ENCODE assay signal across 16 cellular contexts in the genomic region with DNA sequence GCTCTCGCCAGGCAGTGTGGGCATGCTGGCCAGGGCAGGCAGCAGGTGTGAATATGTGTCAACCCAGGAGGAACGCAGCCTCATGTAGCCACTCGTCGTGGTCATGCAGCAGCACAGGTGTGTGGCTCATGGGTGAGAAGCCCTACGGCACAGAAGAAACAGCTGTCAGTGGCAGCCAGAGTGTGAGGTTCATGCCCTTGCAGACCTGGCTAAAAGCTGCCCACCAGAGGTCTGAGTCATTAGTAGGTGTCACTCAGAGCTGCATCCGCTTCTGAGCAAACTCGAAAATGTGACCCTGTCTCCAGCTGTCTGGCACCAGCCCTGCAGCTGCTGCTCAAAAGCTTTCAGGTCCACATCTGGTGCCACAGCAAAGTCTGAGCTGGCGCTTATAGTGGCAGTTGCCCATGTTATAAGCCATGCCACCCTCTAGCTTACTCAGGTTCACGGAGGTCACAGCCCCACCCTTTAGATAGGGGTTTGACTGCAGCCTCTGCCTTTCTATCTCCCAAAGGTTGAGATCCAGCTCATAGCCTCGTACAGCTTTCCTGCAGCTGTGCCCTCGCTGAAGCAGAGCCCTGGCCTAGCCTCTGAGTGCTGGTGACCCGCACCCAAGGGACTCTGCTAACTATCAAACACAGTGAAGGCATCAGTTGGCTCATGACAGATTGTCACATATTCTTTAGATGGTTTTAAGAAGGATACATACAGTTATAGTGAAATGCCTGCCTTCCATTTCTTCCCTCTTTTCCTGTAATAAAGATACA.
A peak's percentile ranks its signal among the peaks of the same experiment; 100 is the strongest.
DNase-seq lines count a peak whose midpoint lies in the region; ATAC-seq, FAIRE-seq and TF ChIP-seq lines count a peak whose summit lies in the region.
"Had no signal": no experiment of that assay in that cellular context is flagged by ENCODE, and none has a peak within 500 bp of the region (broad histone marks: within the 10 kb centered on the region; RNA-seq: fewer than 3 reads in every experiment).

No MANE protein-coding gene starts in this region.

- 0 out of 2 replicates have a peak overlapping the region, but pooled peaks have one; percentile 9 for H2BK12ac ChIP-seq in H1 (ENCODE audit: low read depth, low read length)

- 88% methylated on average over 12 of the region's 12 CpGs; no CpG with 5 or more reads in 1 of the 2 experiments for WGBS in H1 (ENCODE audit: extremely low coverage in 1 of 2, insufficient coverage in 1 of 2, insufficient read length in 1 of 2, insufficient replicate concordance in 2 of 2, low coverage in 1 of 2, low lambda C conversion rate in 2 of 2, missing lambda C conversion rate in 1 of 2), 2 experiments

- CTCF ChIA-PET in H1 (lab: Charles Lee; ENCODE audit: partially characterized antibody): no interaction called here
- CTCF ChIA-PET in activated CD4-positive, alpha-beta memory T cell treated with anti-CD3 and anti-CD28 coated beads, Interleukin-2, amount 10 ng/mL, durations not matched to agents 7 days and 5 days (lab: Charles Lee): no interaction called here

- POLR2A ChIA-PET in H1 (lab: Charles Lee; ENCODE audit: partially characterized antibody): no interaction called here
- POLR2A ChIA-PET in activated CD4-positive, alpha-beta memory T cell treated with anti-CD3 and anti-CD28 coated beads, Interleukin-2, amount 10 ng/mL, durations not matched to agents 7 days and 5 days (lab: Charles Lee): no interaction called here

- no peaks in the 10 kb centered on the region for H4K20me1 ChIP-seq in H1 (replicated peaks in 1 of 2; ENCODE audit: control insufficient read depth in 1 of 2, insufficient read depth in 2 of 2, low read length in 2 of 2)

- no peak overlapping the region for H3K27ac ChIP-seq in H1 (ENCODE audit: low read depth, low read length)
- H3K27ac ChIP-seq: dorsolateral prefrontal cortex had no signal

- H3K4me1 ChIP-seq in H1 (replicated peaks in 1 of 4; ENCODE audit: control insufficient read depth in 3 of 4, insufficient read depth in 4 of 4, low read length in 3 of 4): no peaks in the 10 kb centered on the region

- H3K36me3 Mint-ChIP-seq in activated CD4-positive, alpha-beta memory T cell treated with anti-CD3 and anti-CD28 coated beads, Interleukin-2, amount 10 ng/mL, durations not matched to agents 7 days and 5 days (ENCODE audit: low read depth): no peaks in the 10 kb centered on the region

- no peak overlapping the region for H4K5ac ChIP-seq in H1 (ENCODE audit: insufficient read length, low read depth, low read length)

- no peaks in the 10 kb centered on the region for H3K79me1 ChIP-seq in H1 (ENCODE audit: low read depth, low read length)

- H2BK20ac ChIP-seq in H1 (ENCODE audit: low read length): no peak overlapping the region

- H3K27ac Mint-ChIP-seq in activated CD4-positive, alpha-beta memory T cell treated with anti-CD3 and anti-CD28 coated beads, Interleukin-2, amount 10 ng/mL, durations not matched to agents 7 days and 5 days: no peak overlapping the region
- H3K27ac Mint-ChIP-seq: activated CD4-positive, alpha-beta T cell treated with anti-CD3 and anti-CD28 coated beads, Interleukin-2, amount 10 ng/mL, durations not matched to agents 24 days and 14 days; B cell had no signal

- H2AFZ ChIP-seq in H1 (ENCODE audit: low read length): no peak overlapping the region

- no peaks in the 10 kb centered on the region for H3K9me3 Mint-ChIP-seq in activated CD4-positive, alpha-beta memory T cell treated with anti-CD3 and anti-CD28 coated beads, Interleukin-2, amount 10 ng/mL, durations not matched to agents 7 days and 5 days
- H3K9me3 Mint-ChIP-seq: activated CD4-positive, alpha-beta T cell treated with anti-CD3 and anti-CD28 coated beads, Interleukin-2, amount 10 ng/mL, durations not matched to agents 24 days and 14 days had no signal

- DNase-seq in H1 (ENCODE audit: low read depth in 1 of 2, low spot score in 2 of 2) (no peak), NCI-H526 treated with DMSO at 0.1 percent for 48 hours (lab: John Stamatoyannopoulos, UW) (no peak), UCSD-AML1 (lab: John Stamatoyannopoulos, UW; ENCODE audit: unreplicated experiment) (no peak), SW 1271 (lab: John Stamatoyannopoulos, UW) (no peak)
- DNase-seq in activated CD4-positive, alpha-beta memory T cell treated with anti-CD3 and anti-CD28 coated beads, Interleukin-2, amount 10 ng/mL, durations not matched to agents 7 days and 5 days: no peak
- DNase-seq: activated CD4-positive, alpha-beta T cell treated with anti-CD3 and anti-CD28 coated beads, Interleukin-2, amount 10 ng/mL, durations not matched to agents 24 days and 14 days; activated gamma-delta T cell; dorsolateral prefrontal cortex; NCI-H2227 treated with DMSO at 0.1 percent for 48 hours; T-helper 2 cell had no signal

- ATAC-seq in GM18858 (IDR thresholded peaks at IDR 0.05; ENCODE audit: unreplicated experiment): peak; percentile 79
- ATAC-seq in GM21390 (IDR thresholded peaks at IDR 0.05; ENCODE audit: unreplicated experiment): peak; percentile 56
- ATAC-seq in HG03280 (IDR thresholded peaks at IDR 0.05; ENCODE audit: unreplicated experiment): peak; percentile 51
- ATAC-seq: Panc1 had no signal

- no peak for TF ChIP-seq RAD21 in H1 (IDR thresholded peaks at IDR 0.05 in 1 of 2, conservative IDR thresholded peaks at IDR 0.05 in 1 of 2; ENCODE audit: low read depth in 2 of 2, low read length in 2 of 2)

- no peak overlapping the region for H3K4me2 ChIP-seq in H1 (ENCODE audit: insufficient read depth in 1 of 2, low read depth in 2 of 2, low read length in 2 of 2)

- no peak for TF ChIP-seq EP300 in H1 (IDR thresholded peaks at IDR 0.05; ENCODE audit: borderline replicate concordance in 1 of 2, low read depth in 2 of 2, low read length in 2 of 2)

- FAIRE-seq in H1 (lab: Jason Lieb, UNC): no peak
- FAIRE-seq: GM12891 had no signal

- no peak overlapping the region for H2BK15ac ChIP-seq in H1 (ENCODE audit: low read length)

- TF ChIP-seq CTCF in H1 (IDR thresholded peaks at IDR 0.05; ENCODE audit: control extremely low read depth in 1 of 3, insufficient read depth in 1 of 3, low read depth in 1 of 3, low read length in 3 of 3): no peak

- H4K91ac ChIP-seq in H1 (replicated peaks; ENCODE audit: insufficient read length, low read length): no peak overlapping the region

- H3K9me3 ChIP-seq in H1 (ENCODE audit: insufficient read depth in 2 of 2, low read depth in 1 of 2, low read length in 1 of 2): no peaks in the 10 kb centered on the region

- H3K23me2 ChIP-seq in H1 (ENCODE audit: low read depth, low read length): no peaks in the 10 kb centered on the region

- no peaks in the 10 kb centered on the region for H3K4me1 Mint-ChIP-seq in activated CD4-positive, alpha-beta memory T cell treated with anti-CD3 and anti-CD28 coated beads, Interleukin-2, amount 10 ng/mL, durations not matched to agents 7 days and 5 days
- H3K4me1 Mint-ChIP-seq: activated CD4-positive, alpha-beta T cell treated with anti-CD3 and anti-CD28 coated beads, Interleukin-2, amount 10 ng/mL, durations not matched to agents 24 days and 14 days; B cell had no signal

- no peaks in the 10 kb centered on the region for H3K27me3 Mint-ChIP-seq in activated CD4-positive, alpha-beta memory T cell treated with anti-CD3 and anti-CD28 coated beads, Interleukin-2, amount 10 ng/mL, durations not matched to agents 7 days and 5 days
- H3K27me3 Mint-ChIP-seq: activated CD4-positive, alpha-beta T cell treated with anti-CD3 and anti-CD28 coated beads, Interleukin-2, amount 10 ng/mL, durations not matched to agents 24 days and 14 days; B cell had no signal

- H3K56ac ChIP-seq in H1 (replicated peaks; ENCODE audit: insufficient read length, low read depth, low read length): no peak overlapping the region

- H4K8ac ChIP-seq in H1 (ENCODE audit: extremely low read depth, insufficient read depth, low read length): no peak overlapping the region; the same call in 1 of the 2 replicates

- no peak overlapping the region for H3K14ac ChIP-seq in H1 (ENCODE audit: insufficient read length)

- no peaks in the 10 kb centered on the region for H3K27me3 ChIP-seq in H1 (replicated peaks in 1 of 4; ENCODE audit: control insufficient read depth in 3 of 4, extremely low read depth in 1 of 4, insufficient read depth in 3 of 4, low read length in 3 of 4)
- H3K27me3 ChIP-seq: dorsolateral prefrontal cortex had no signal

- no peak overlapping the region for H3K4ac ChIP-seq in H1 (replicated peaks; ENCODE audit: insufficient read length, low read depth, low read length)

- H2BK5ac ChIP-seq in H1 (ENCODE audit: low read depth, low read length): no peak overlapping the region

- no peaks in the 10 kb centered on the region for H3K79me2 ChIP-seq in H1 (ENCODE audit: control insufficient read depth in 1 of 2, insufficient read depth in 2 of 2, low read length in 2 of 2)

- H3K4me3 ChIP-seq in H1 (ENCODE audit: extremely low read depth in 1 of 4, insufficient read depth in 2 of 4, low read depth in 3 of 4, low read length in 4 of 4): no peak overlapping the region
- H3K4me3 ChIP-seq: dorsolateral prefrontal cortex had no signal

- H2AK5ac ChIP-seq in H1 (ENCODE audit: low read depth, low read length): no peak overlapping the region

- H3K4me3 Mint-ChIP-seq in activated CD4-positive, alpha-beta memory T cell treated with anti-CD3 and anti-CD28 coated beads, Interleukin-2, amount 10 ng/mL, durations not matched to agents 7 days and 5 days: no peak overlapping the region
- H3K4me3 Mint-ChIP-seq: activated CD4-positive, alpha-beta T cell treated with anti-CD3 and anti-CD28 coated beads, Interleukin-2, amount 10 ng/mL, durations not matched to agents 24 days and 14 days; B cell had no signal

- H3K18ac ChIP-seq in H1 (ENCODE audit: extremely low read depth, low read length): no peak overlapping the region

- H2BK120ac ChIP-seq in H1 (replicated peaks; ENCODE audit: low read depth, low read length): no peak overlapping the region

- no peak overlapping the region for H3K23ac ChIP-seq in H1 (ENCODE audit: insufficient read length)

- TF ChIP-seq POLR2A in H1 (IDR thresholded peaks at IDR 0.05; ENCODE audit: control extremely low read depth in 1 of 2, low read depth in 2 of 2, low read length in 2 of 2): no peak

- no peaks in the 10 kb centered on the region for H3K36me3 ChIP-seq in H1 (ENCODE audit: control insufficient read depth in 2 of 4, insufficient read depth in 4 of 4, low read length in 3 of 4)

- no peak overlapping the region for H3K9ac ChIP-seq in H1 (replicated peaks in 1 of 4; ENCODE audit: extremely low read depth in 1 of 4, low read depth in 3 of 4, low read length in 3 of 4)

TF ChIP-seq in H1, 55 proteins besides CTCF, POLR2A, EP300 and RAD21:
- no peak for TF ChIP-seq CHD1 (IDR thresholded peaks at IDR 0.05; ENCODE audit: low read depth, low read length)
- no peak for TF ChIP-seq SIX5 (IDR thresholded peaks at IDR 0.05; ENCODE audit: low read depth, low read length)
- no peak for TF ChIP-seq ASH2L (IDR thresholded peaks at IDR 0.05; ENCODE audit: low read length)
- TF ChIP-seq PHF8 (conservative IDR thresholded peaks at IDR 0.05; ENCODE audit: low read depth, low read length): no peak
- TF ChIP-seq FOSL1 (IDR thresholded peaks at IDR 0.05; ENCODE audit: insufficient read depth, low read depth, low read length): no peak
- TF ChIP-seq JUN (IDR thresholded peaks at IDR 0.05; ENCODE audit: low read depth, low read length): no peak
- no peak for TF ChIP-seq SIRT6 (IDR thresholded peaks at IDR 0.05; ENCODE audit: low read length)
